19 cellular contexts compared by ENCODE assay signal in genomic region chr20:16563066-16563806, GRCh38. TPM values are rescaled to one million over a fixed set of nuclear protein-coding genes. Genes with fewer than 3 reads are reported as not detected.
A peak's percentile ranks its signal among the peaks of the same experiment; 100 is the strongest.
DNase-seq lines count a peak whose midpoint lies in the region; ATAC-seq, FAIRE-seq and TF ChIP-seq lines count a peak whose summit lies in the region.
"Had no signal": no experiment of that assay in that cellular context is flagged by ENCODE, and none has a peak within 500 bp of the region (broad histone marks: within the 10 kb centered on the region; RNA-seq: fewer than 3 reads in every experiment).

No MANE protein-coding gene starts in this region.

- TF ChIP-seq CTCF in HepG2 (CRISPR knock-in tag; IDR thresholded peaks at IDR 0.05), result no peak
- no peak for TF ChIP-seq CTCF in right lobe of liver (IDR thresholded peaks at IDR 0.05)
- no peak for TF ChIP-seq CTCF in nephron progenitor cell (IDR thresholded peaks at IDR 0.05)
- no peak for TF ChIP-seq CTCF in foreskin keratinocyte (conservative IDR thresholded peaks at IDR 0.05)
- TF ChIP-seq CTCF in ascending aorta (IDR thresholded peaks at IDR 0.05), result no peak

- ATAC-seq in HepG2 (peak; percentile 52; the same call in 2 of the 3 replicates), right lobe of liver (no peak), foreskin keratinocyte (no peak)
- no peak for ATAC-seq in naive thymus-derived CD8-positive, alpha-beta T cell
- ATAC-seq: A549 had no signal

- TF ChIP-seq EP300 in HepG2 (IDR thresholded peaks at IDR 0.05; ENCODE audit: low read depth in 2 of 2, low read length in 2 of 2) (no peak), HepG2 (CRISPR knock-in tag; IDR thresholded peaks at IDR 0.05; ENCODE audit: borderline replicate concordance) (no peak)

- CTCF ChIA-PET in HepG2 (lab: Yijun Ruan, JAX; ENCODE audit: low intra/inter-chr PET ratio, low total read pairs), result no interaction called here

- POLR2A ChIA-PET in HepG2 (lab: Yijun Ruan, JAX), result no interaction called here
- POLR2A ChIA-PET in naive thymus-derived CD8-positive, alpha-beta T cell (lab: Charles Lee), result no interaction called here

- TF ChIP-seq RAD21 in HepG2 (CRISPR knock-in tag; IDR thresholded peaks at IDR 0.05), result no peak

- H3K4me3 ChIP-seq in HepG2 (replicated peaks in 1 of 3; ENCODE audit: insufficient read depth in 1 of 3, low read depth in 2 of 3, low read length in 3 of 3) (no peak overlapping the region), right lobe of liver (no peak overlapping the region), ascending aorta (no peak overlapping the region)
- H3K4me3 ChIP-seq: A549; BLaER1 treated with 17β-estradiol and CSF1 and Interleukin-3, amounts not matched to agents 10 nM and 100 nM had no signal

- H3K9ac ChIP-seq in HepG2 (ENCODE audit: insufficient read depth, low read depth, low read length), result no peak overlapping the region
- H3K9ac ChIP-seq: BLaER1 treated with 17β-estradiol and CSF1 and Interleukin-3, amounts not matched to agents 10 nM and 100 nM had no signal

- peak overlapping the region; percentile 85 for H3K27ac Mint-ChIP-seq in nephron progenitor cell
- peak overlapping the region in 1 of 10 donors; percentile 3 for H3K27ac Mint-ChIP-seq in naive thymus-derived CD8-positive, alpha-beta T cell

- H3K4me1 ChIP-seq in HepG2 (ENCODE audit: insufficient read depth, low read length) (no peaks in the 10 kb centered on the region), right lobe of liver (no peaks in the 10 kb centered on the region), foreskin keratinocyte (no peaks in the 10 kb centered on the region), ascending aorta (no peaks in the 10 kb centered on the region)
- H3K4me1 ChIP-seq: A549 had no signal

- peaks cover 4% of the 10 kb centered on the region for H3K79me2 ChIP-seq in HepG2 (ENCODE audit: insufficient read depth, low read length)

- no peak for FAIRE-seq in HepG2 (lab: Jason Lieb, UNC)
- FAIRE-seq: A549, GM12892, H1 had no signal

- H3K36me3 Mint-ChIP-seq in nephron progenitor cell (ENCODE audit: low read depth), result no peaks in the 10 kb centered on the region
- peaks cover 0 to 4% (median 0%) of the 10 kb centered on the region in 3 donors for H3K36me3 Mint-ChIP-seq in naive thymus-derived CD8-positive, alpha-beta T cell

- H3K4me3 Mint-ChIP-seq in nephron progenitor cell, result no peak overlapping the region
- H3K4me3 Mint-ChIP-seq in naive thymus-derived CD8-positive, alpha-beta T cell, result no peak overlapping the region
- H3K4me3 Mint-ChIP-seq: CD8-positive, alpha-beta memory T cell had no signal

- H4K20me1 ChIP-seq in HepG2 (ENCODE audit: insufficient read depth, low read length), result no peaks in the 10 kb centered on the region

- H3K36me3 ChIP-seq in HepG2 (replicated peaks in 1 of 2; ENCODE audit: control insufficient read depth in 1 of 2, insufficient read depth in 2 of 2, low read length in 2 of 2) (no peaks in the 10 kb centered on the region), right lobe of liver (no peaks in the 10 kb centered on the region), ascending aorta (no peaks in the 10 kb centered on the region)

- no peak overlapping the region for H3K4me2 ChIP-seq in HepG2 (ENCODE audit: low read depth, low read length)
- H3K4me2 ChIP-seq: A549 had no signal

- 83% methylated on average over 5 of the region's 5 CpGs for WGBS in HepG2 (ENCODE audit: low lambda C conversion rate)
- 66% methylated on average over 5 of the region's 5 CpGs for WGBS in right lobe of liver (ENCODE audit: insufficient coverage, low coverage, low lambda C conversion rate, missing lambda C conversion rate)

- no TSS peak for BruUV-seq in HepG2 (replicated peaks; lab: Mats Ljungman, UMichigan)

- no peaks in the 10 kb centered on the region for H3K27me3 Mint-ChIP-seq in nephron progenitor cell (ENCODE audit: low read depth, poor library complexity)
- H3K27me3 Mint-ChIP-seq in naive thymus-derived CD8-positive, alpha-beta T cell, result no peaks in the 10 kb centered on the region
- H3K27me3 Mint-ChIP-seq: CD8-positive, alpha-beta memory T cell had no signal

- H2AFZ ChIP-seq in HepG2 (ENCODE audit: low read length), result no peak overlapping the region

- DNase-seq in HepG2 (ENCODE audit: low spot score) (no peak), right lobe of liver (no peak), glomerular visceral epithelial cell (ENCODE audit: extremely low spot score) (peak; percentile 53), nephron progenitor cell (no peak), foreskin keratinocyte (no peak), DMS153 (lab: John Stamatoyannopoulos, UW) (no peak), ascending aorta (ENCODE audit: low spot score in 2 of 2) (no peak)
- no peak for DNase-seq in naive thymus-derived CD8-positive, alpha-beta T cell
- DNase-seq: CD8-positive, alpha-beta memory T cell; DMS79; KBM-7; NCI-H1417 treated with DMSO at 0.1 percent for 48 hours; NCI-H187 treated with DMSO at 0.1 percent for 48 hours; NCI-H2227 treated with DMSO at 0.1 percent for 48 hours; NCI-H524 had no signal

- H3K27ac ChIP-seq in HepG2 (ENCODE audit: extremely low read length, insufficient read depth, low read length), result no peak overlapping the region
- H3K27ac ChIP-seq in right lobe of liver, result no peak overlapping the region
- no peak overlapping the region for H3K27ac ChIP-seq in foreskin keratinocyte
- no peak overlapping the region for H3K27ac ChIP-seq in ascending aorta
- H3K27ac ChIP-seq: A549; BLaER1 treated with 17β-estradiol and CSF1 and Interleukin-3, amounts not matched to agents 10 nM and 100 nM had no signal

- H3K9me3 Mint-ChIP-seq in nephron progenitor cell, result no peaks in the 10 kb centered on the region
- H3K9me3 Mint-ChIP-seq in naive thymus-derived CD8-positive, alpha-beta T cell, result peaks cover 0 to 2% (median 0%) of the 10 kb centered on the region in 9 donors
- H3K9me3 Mint-ChIP-seq: CD8-positive, alpha-beta memory T cell had no signal

- peaks cover 40% of the 10 kb centered on the region for H3K4me1 Mint-ChIP-seq in nephron progenitor cell
- H3K4me1 Mint-ChIP-seq in naive thymus-derived CD8-positive, alpha-beta T cell, result peaks cover 0 to 26% (median 8%) of the 10 kb centered on the region in 4 donors

- TF ChIP-seq POLR2A in HepG2 (IDR thresholded peaks at IDR 0.05; ENCODE audit: insufficient read depth in 1 of 2, low read depth in 2 of 2, low read length in 2 of 2) (no peak), right lobe of liver (IDR thresholded peaks at IDR 0.05) (no peak)

- in situ Hi-C loops in HepG2 (cut with HindIII; ENCODE audit: extremely low pct_ligation_motif_present, low pct_unique_long_range_greater_than_20kb), result no loop called here

- H3K9me3 ChIP-seq in HepG2 (ENCODE audit: low read length) (no peaks in the 10 kb centered on the region), right lobe of liver (no peaks in the 10 kb centered on the region), ascending aorta (no peaks in the 10 kb centered on the region)
- H3K9me3 ChIP-seq: A549 had no signal

- intact Hi-C loops in HepG2 (cut with micrococcal nuclease; ENCODE audit: unreplicated experiment) (no loop called here), right lobe of liver (cut with DNase I) (no loop called here), ascending aorta (cut with DNase I) (no loop called here)

- H3K27me3 ChIP-seq in HepG2 (ENCODE audit: control insufficient read depth in 1 of 2, insufficient read depth in 2 of 2, low read length in 2 of 2), result no peaks in the 10 kb centered on the region
- no peaks in the 10 kb centered on the region for H3K27me3 ChIP-seq in right lobe of liver
- no peaks in the 10 kb centered on the region for H3K27me3 ChIP-seq in foreskin keratinocyte
- H3K27me3 ChIP-seq in ascending aorta, result no peaks in the 10 kb centered on the region
- H3K27me3 ChIP-seq: BLaER1 treated with 17β-estradiol and CSF1 and Interleukin-3, amounts not matched to agents 10 nM and 100 nM had no signal

TF ChIP-seq in HepG2, 621 proteins besides CTCF, POLR2A, EP300 and RAD21 (continues in another document):
- TF ChIP-seq ZBTB3 (CRISPR knock-in tag; IDR thresholded peaks at IDR 0.05; ENCODE audit: borderline replicate concordance, low read depth) (no peak), RBM39 (IDR thresholded peaks at IDR 0.05; ENCODE audit: low read depth, low read length, poor library complexity, severe bottlenecking) (no peak)

RNA-seq across cellular contexts. Expression of gene KIF16B, which starts 10.0 kb away (rescaled TPM):
- total RNA-seq in HepG2 (2016; rRNA removed; fragmentation: Illumina TruSeq; extraction: Trizol) (18.0 and 23.3 TPM in 2 replicates), right lobe of liver (10 to 100 TPM in 5 of 6 experiments, 1 to 10 TPM in 1; 8.4 to 15.9 (median 11.7) TPM), foreskin keratinocyte (13.2 and 14.4 TPM in 2 replicates), ascending aorta (6.3 TPM)
- 9.2 and 11.4 TPM in 2 replicates for total RNA-seq in HepG2 (2016; cell fraction: cytosol; rRNA removed; fragmentation: Illumina TruSeq; extraction: Trizol; ENCODE audit: low read depth)
- 17.5 and 21.2 TPM in 2 replicates for total RNA-seq in HepG2 (2016; cell fraction: insoluble cytoplasmic fraction; rRNA removed; fragmentation: Illumina TruSeq; extraction: Trizol)
- 11.3 and 16.2 TPM in 2 replicates for total RNA-seq in HepG2 (2016; cell fraction: membrane; rRNA removed; fragmentation: Illumina TruSeq; extraction: Trizol)
- 24.2 TPM in 2 replicates for total RNA-seq in HepG2 (2016; cell fraction: nucleus; rRNA removed; fragmentation: Illumina TruSeq; extraction: Trizol)
- polyA plus RNA-seq in HepG2 (2011; rRNA removed) (6.2 and 6.9 TPM in 2 replicates), foreskin keratinocyte (3.3 and 3.5 TPM in 2 replicates)
- 5.1 and 7.1 TPM in 2 replicates for polyA plus RNA-seq in HepG2 (2011; cell fraction: cytosol; rRNA removed)
- polyA plus RNA-seq in HepG2 (2011; cell fraction: nucleus; rRNA removed), result 7.2 and 8.6 TPM in 2 replicates
- polyA plus RNA-seq in HepG2 (2012), result 6.4 and 7.5 TPM in 2 replicates
- polyA plus RNA-seq in HepG2 (2016; cell fraction: cytosol; fragmentation: Illumina TruSeq; extraction: Trizol; ENCODE audit: low read depth), result 0.37 and 0.47 TPM in 2 replicates
- 19.2 and 19.4 TPM in 2 replicates for polyA plus RNA-seq in HepG2 (2016; cell fraction: insoluble cytoplasmic fraction; fragmentation: Illumina TruSeq; extraction: Trizol; ENCODE audit: low read depth)
- 1.4 TPM in 2 replicates for polyA plus RNA-seq in HepG2 (2016; cell fraction: membrane; fragmentation: Illumina TruSeq; extraction: Trizol; ENCODE audit: low read depth)
- 11.5 and 13.4 TPM in 2 replicates for polyA plus RNA-seq in HepG2 (2016; cell fraction: nucleus; fragmentation: Illumina TruSeq; extraction: Trizol; ENCODE audit: insufficient read depth, low read depth)
- polyA minus RNA-seq in HepG2 (2011; rRNA and poly(A)+ RNA removed; ENCODE audit: low replicate concordance), result 2.9 and 11.2 TPM in 2 replicates
- 8.8 and 11.3 TPM in 2 replicates for polyA minus RNA-seq in HepG2 (2011; cell fraction: cytosol; rRNA and poly(A)+ RNA removed)
- polyA minus RNA-seq in HepG2 (2011; cell fraction: nucleus; rRNA and poly(A)+ RNA removed), result 33.9 and 35.4 TPM in 2 replicates
- 1 to 10 TPM; 7.2 to 7.9 TPM for total RNA-seq in naive thymus-derived CD8-positive, alpha-beta T cell
- polyA plus RNA-seq in naive thymus-derived CD8-positive, alpha-beta T cell, result 1 to 10 TPM; 1.9 to 6.2 (median 3.8) TPM
